ENCODE assay signal across 14 cellular contexts in genomic region chr2:170823800-170824153, GRCh38. TPM values are rescaled to one million over a fixed set of nuclear protein-coding genes. Genes with fewer than 3 reads are reported as not detected.
DNase-seq lines count a peak whose midpoint lies in the region; ATAC-seq and TF ChIP-seq lines count a peak whose summit lies in the region.
"Had no signal": no experiment of that assay in that cellular context is flagged by ENCODE, and none has a peak within 500 bp of the region (broad histone marks: within the 10 kb centered on the region; RNA-seq: fewer than 3 reads in every experiment).

No MANE protein-coding gene starts in this region.

- H3K4me1 Mint-ChIP-seq in naive thymus-derived CD8-positive, alpha-beta T cell = peaks cover 22 to 41% (median 37%) of the 10 kb centered on the region in 4 donors
- H3K4me1 Mint-ChIP-seq in type B pancreatic cell (ENCODE audit: unreplicated experiment) = peaks cover 18% of the 10 kb centered on the region

- H3K27ac ChIP-seq in breast epithelium = no peak overlapping the region
- no peak overlapping the region for H3K27ac ChIP-seq in mammary epithelial cell (ENCODE audit: insufficient read depth, low read depth, low read length)
- no peak overlapping the region for H3K27ac ChIP-seq in ectodermal cell (ENCODE audit: insufficient read depth, low read depth, low read length, poor library complexity, severe bottlenecking)

- dilution Hi-C loops in mammary epithelial cell (cut with HindIII; ENCODE audit: low sequenced_read_pairs) = no loop called here

- ATAC-seq in naive thymus-derived CD8-positive, alpha-beta T cell = no peak
- ATAC-seq: activated CD8-positive, alpha-beta T cell treated with anti-CD3 and anti-CD28 coated beads for 36 hours; esophagus mucosa had no signal

- DNase-seq in breast epithelium (ENCODE audit: low spot score in 2 of 2) (no peak), mammary epithelial cell (no peak), type B pancreatic cell (ENCODE audit: extremely low spot score, unreplicated experiment) (no peak), mucosa of gallbladder (ENCODE audit: low spot score) (no peak), kidney tubule cell (ENCODE audit: low spot score) (no peak)
- no peak for DNase-seq in naive thymus-derived CD8-positive, alpha-beta T cell
- no peak for DNase-seq in activated CD4-positive, alpha-beta T cell treated with anti-CD3 and anti-CD28 coated beads, Interleukin-2, amount 50 U/mL, for 48 hours
- DNase-seq: activated CD8-positive, alpha-beta T cell treated with anti-CD3 and anti-CD28 coated beads for 36 hours; activated naive CD4-positive, alpha-beta T cell; KBM-7; NCI-H524 treated with DMSO at 0.1 percent for 48 hours had no signal

- H3K27ac Mint-ChIP-seq in naive thymus-derived CD8-positive, alpha-beta T cell = no peak overlapping the region
- H3K27ac Mint-ChIP-seq in type B pancreatic cell = no peak overlapping the region
- H3K27ac Mint-ChIP-seq: activated CD8-positive, alpha-beta T cell treated with anti-CD3 and anti-CD28 coated beads for 36 hours had no signal

- no peaks in the 10 kb centered on the region for H3K79me2 ChIP-seq in mammary epithelial cell (ENCODE audit: insufficient read depth, low read length)

- in situ Hi-C loops in mammary epithelial cell (cut with MboI; ENCODE audit: low sequenced_read_pairs in 2 of 2) = no loop called here

- peak overlapping the region in 7 of 10 donors; percentile 10 to 51 (median 30) for H3K4me3 Mint-ChIP-seq in naive thymus-derived CD8-positive, alpha-beta T cell
- H3K4me3 Mint-ChIP-seq in type B pancreatic cell = peak overlapping the region; percentile 61
- H3K4me3 Mint-ChIP-seq: activated CD8-positive, alpha-beta T cell treated with anti-CD3 and anti-CD28 coated beads for 36 hours had no signal

- CTCF ChIA-PET in mammary epithelial cell (lab: Charles Lee; ENCODE audit: low non-redundant PET) = no interaction called here

- H2AFZ ChIP-seq in mammary epithelial cell (ENCODE audit: low read depth, low read length) = no peak overlapping the region

- H3K36me3 ChIP-seq in breast epithelium = no peaks in the 10 kb centered on the region
- H3K36me3 ChIP-seq in mammary epithelial cell (ENCODE audit: insufficient read depth, low read length) = no peaks in the 10 kb centered on the region
- H3K36me3 ChIP-seq in ectodermal cell (ENCODE audit: control insufficient read depth, insufficient read depth, low read length) = no peaks in the 10 kb centered on the region

- no peak overlapping the region for H3K4me2 ChIP-seq in mammary epithelial cell (ENCODE audit: insufficient read depth, low read depth, low read length)

- H4K20me1 ChIP-seq in mammary epithelial cell (ENCODE audit: insufficient read depth, low read length) = no peaks in the 10 kb centered on the region

- no TSS peak for BruUV-seq in mammary epithelial cell (replicated peaks; lab: Mats Ljungman, UMichigan)

- peaks cover 0 to 2% (median 0%) of the 10 kb centered on the region in 9 donors for H3K9me3 Mint-ChIP-seq in naive thymus-derived CD8-positive, alpha-beta T cell
- H3K9me3 Mint-ChIP-seq in type B pancreatic cell = no peaks in the 10 kb centered on the region
- H3K9me3 Mint-ChIP-seq: activated CD8-positive, alpha-beta T cell treated with anti-CD3 and anti-CD28 coated beads for 36 hours had no signal

- TF ChIP-seq CTCF in breast epithelium (IDR thresholded peaks at IDR 0.05) (no peak), mammary epithelial cell (conservative IDR thresholded peaks at IDR 0.05 in 1 of 2, IDR thresholded peaks at IDR 0.05 in 1 of 2; ENCODE audit: extremely low read depth in 1 of 2, insufficient read depth in 1 of 2, low read depth in 1 of 2, low read length in 2 of 2) (no peak), type B pancreatic cell (conservative IDR thresholded peaks at IDR 0.05) (no peak)

- H3K4me3 ChIP-seq in breast epithelium = peak overlapping the region; percentile 24 to 61 (median 45)
- no peak overlapping the region for H3K4me3 ChIP-seq in mammary epithelial cell (replicated peaks in 1 of 3; ENCODE audit: insufficient read depth in 1 of 3, low read depth in 2 of 3, low read length in 3 of 3)
- peak overlapping the region; percentile 37 for H3K4me3 ChIP-seq in ectodermal cell (ENCODE audit: insufficient read depth, low read depth, low read length)

- WGBS in mammary epithelial cell (ENCODE audit: low coverage, missing lambda C conversion rate) = 17% methylated on average over 13 of the region's 14 CpGs
- WGBS in ectodermal cell, 2 experiments = 5 to 10% methylated on average over 14 of the region's 14 CpGs

- H3K27me3 ChIP-seq in breast epithelium (peaks cover 14 to 57% of the 10 kb centered on the region in 2 donors), mammary epithelial cell (ENCODE audit: insufficient read depth, low read length) (peaks cover 48% of the 10 kb centered on the region), ectodermal cell (ENCODE audit: control insufficient read depth, insufficient read depth, low read length, poor library complexity, severe bottlenecking) (peaks cover 64% of the 10 kb centered on the region)

- peaks cover 6 to 14% of the 10 kb centered on the region in 2 donors for H3K4me1 ChIP-seq in breast epithelium
- peaks cover 24% of the 10 kb centered on the region for H3K4me1 ChIP-seq in mammary epithelial cell (ENCODE audit: insufficient read depth, low read length)
- H3K4me1 ChIP-seq in ectodermal cell (ENCODE audit: control insufficient read depth, insufficient read depth, low read length) = peaks cover 11% of the 10 kb centered on the region

- intact Hi-C loops in breast epithelium (cut with DNase I; ENCODE audit: low total_unique reads) = no loop called here
- intact Hi-C loops in mammary epithelial cell (cut with micrococcal nuclease) = no loop called here

- no peak overlapping the region for H3K9ac ChIP-seq in mammary epithelial cell (ENCODE audit: insufficient read depth, low read length)

- TF ChIP-seq POLR2A in breast epithelium (IDR thresholded peaks at IDR 0.05) = no peak

- H3K36me3 Mint-ChIP-seq in naive thymus-derived CD8-positive, alpha-beta T cell = peaks cover 0 to 2% (median 0%) of the 10 kb centered on the region in 3 donors
- H3K36me3 Mint-ChIP-seq in type B pancreatic cell = no peaks in the 10 kb centered on the region

- POLR2A ChIA-PET in naive thymus-derived CD8-positive, alpha-beta T cell (lab: Charles Lee) = no interaction called here

- H3K27me3 Mint-ChIP-seq in naive thymus-derived CD8-positive, alpha-beta T cell = peaks cover 40 to 96% (median 72%) of the 10 kb centered on the region in 5 donors
- peaks cover 94% of the 10 kb centered on the region for H3K27me3 Mint-ChIP-seq in type B pancreatic cell

- no peaks in the 10 kb centered on the region for H3K9me3 ChIP-seq in breast epithelium
- H3K9me3 ChIP-seq in mammary epithelial cell (replicated peaks; ENCODE audit: insufficient read depth, low read length) = no peaks in the 10 kb centered on the region
- no peaks in the 10 kb centered on the region for H3K9me3 ChIP-seq in ectodermal cell (ENCODE audit: control insufficient read depth, low read length)

RNA-seq across cellular contexts. Expression of gene GAD1, which starts 7.1 kb away (rescaled TPM):
- total RNA-seq in breast epithelium (under 1 TPM; 0.15 to 0.66 (median 0.48) TPM), mammary epithelial cell (1 to 10 TPM; 1.7 to 5.2 TPM), type B pancreatic cell (ENCODE audit: low replicate concordance) (1.7 and 2.2 TPM in 2 replicates), mucosa of gallbladder (not detected)
- 0.79 TPM for polyA plus RNA-seq in mammary epithelial cell
- polyA minus RNA-seq in mammary epithelial cell = not detected
- polyA plus RNA-seq in ectodermal cell (2013, experiment 1 of 4) = 12.3 TPM
- polyA plus RNA-seq in ectodermal cell (2013, experiment 2 of 4) = 12.5 TPM
- 11.1 TPM for polyA plus RNA-seq in ectodermal cell (2013, experiment 3 of 4)
- polyA plus RNA-seq in ectodermal cell (2013, experiment 4 of 4) = 11.4 TPM
- not detected for total RNA-seq in naive thymus-derived CD8-positive, alpha-beta T cell
- not detected for polyA plus RNA-seq in naive thymus-derived CD8-positive, alpha-beta T cell
- polyA plus RNA-seq: AG04450 had no signal

RNA-seq across cellular contexts. Expression of gene ERICH2, which starts 53.6 kb away (rescaled TPM):
- total RNA-seq in breast epithelium = under 1 TPM in 1 of 3 donors, not detected in 2; 0.80 TPM
- total RNA-seq in mammary epithelial cell = 1 to 10 TPM; 1.7 to 2.4 TPM
- polyA plus RNA-seq in mammary epithelial cell = 0.20 TPM
- not detected for polyA minus RNA-seq in mammary epithelial cell
- polyA plus RNA-seq in ectodermal cell (2013, experiment 1 of 4) = 5.4 TPM
- polyA plus RNA-seq in ectodermal cell (2013, experiment 2 of 4) = 4.5 TPM
- 3.5 TPM for polyA plus RNA-seq in ectodermal cell (2013, experiment 3 of 4)
- 4.7 TPM for polyA plus RNA-seq in ectodermal cell (2013, experiment 4 of 4)
- total RNA-seq in naive thymus-derived CD8-positive, alpha-beta T cell = not detected
- polyA plus RNA-seq in naive thymus-derived CD8-positive, alpha-beta T cell = not detected
- total RNA-seq in type B pancreatic cell (ENCODE audit: low replicate concordance) = not detected in 2 replicates
- 0.86 TPM for total RNA-seq in mucosa of gallbladder
- total RNA-seq: activated CD8-positive, alpha-beta T cell treated with anti-CD3 and anti-CD28 coated beads for 36 hours; esophagus mucosa had no signal
- polyA plus RNA-seq: AG04450 had no signal

Comparison
In these comparisons a context has a peak if more than half of its experiments do, and no peak if none do; other contexts are left out.
1. H3K4me3 ChIP-seq: peak in breast epithelium (3 of 3) and ectodermal cell (single experiment); none in mammary epithelial cell (0 of 3).